In genomic region chr16:12773216-12773615, GRCh38 we compare ENCODE assay signal across 33 cellular contexts.
"Had no signal": no experiment of that assay in that cellular context is flagged by ENCODE, and none has a peak within 500 bp of the region (broad histone marks: within the 10 kb centered on the region; RNA-seq: fewer than 3 reads in every experiment).

No MANE protein-coding gene starts in this region.

- H3K4me3 ChIP-seq: body of pancreas, cardiac muscle cell had no signal

- H3K4me1 ChIP-seq: body of pancreas had no signal

- DNase-seq: activated CD4-positive, alpha-beta memory T cell treated with anti-CD3 and anti-CD28 coated beads, Interleukin-2, amount 10 ng/mL, durations not matched to agents 7 days and 5 days; activated CD4-positive, alpha-beta T cell treated with anti-CD3 and anti-CD28 coated beads for 1 hour; activated CD4-positive, alpha-beta T cell treated with anti-CD3 and anti-CD28 coated beads for 48 hours; activated CD4-positive, alpha-beta T cell treated with anti-CD3 and anti-CD28 coated beads, Interleukin-2, amount 10 ng/mL, durations not matched to agents 7 days and 5 days; activated CD4-positive, alpha-beta T cell treated with anti-CD3 and anti-CD28 coated beads, Interleukin-2, amount 50 U/mL, for 48 hours; activated CD4-positive, CD25-positive, alpha-beta regulatory T cell; activated CD8-positive, alpha-beta memory T cell treated with anti-CD3 and anti-CD28 coated beads for 24 hours; activated CD8-positive, alpha-beta memory T cell treated with anti-CD3 and anti-CD28 coated beads, Interleukin-2, amount 10 ng/mL, durations not matched to agents 7 days and 5 days; activated CD8-positive, alpha-beta memory T cell treated with anti-CD3 and anti-CD28 coated beads, Interleukin-2, amount 50 U/mL, for 48 hours; activated CD8-positive, alpha-beta T cell treated with anti-CD3 and anti-CD28 coated beads, Interleukin-2, amount 10 ng/mL, durations not matched to agents 7 days and 5 days; activated effector memory CD4-positive, alpha-beta T cell treated with anti-CD3 and anti-CD28 coated beads, Interleukin-2, amount 50 U/mL, for 16 hours; activated naive CD4-positive, alpha-beta T cell treated with anti-CD3 and anti-CD28 coated beads, Interleukin-2, amount 10 ng/mL, durations not matched to agents 7 days and 5 days; activated naive CD4-positive, alpha-beta T cell treated with Interleukin-2 at 50 U/mL for 16 hours; activated naive CD8-positive, alpha-beta T cell treated with anti-CD3 and anti-CD28 coated beads, Interleukin-2, amount 10 ng/mL, durations not matched to agents 7 days and 5 days; activated naive CD8-positive, alpha-beta T cell treated with anti-CD3 and anti-CD28 coated beads, Interleukin-2, amount 50 U/mL, for 24 hours; activated T-cell treated with anti-CD3 and anti-CD28 coated beads, Interleukin-2, amount 50 U/mL, for 1 hour; activated T-cell treated with anti-CD3 and anti-CD28 coated beads, Interleukin-2, amount 50 U/mL, for 4 hours; activated T-cell treated with anti-CD3 and anti-CD28 coated beads, Interleukin-2, amount 50 U/mL, for 72 hours; amniotic stem cell; aorta; body of pancreas; cerebellar nuclear complex; T-helper 1 cell; T-helper 2 cell; T-helper 9 cell; WERI-Rb-1 had no signal

- FAIRE-seq: astrocyte, bronchial epithelial cell had no signal

- ATAC-seq: activated CD4-positive, alpha-beta T cell treated with anti-CD3 and anti-CD28 coated beads for 36 hours; activated CD4-positive, CD25-positive, alpha-beta regulatory T cell treated with anti-CD3 and anti-CD28 coated beads, Interleukin-2, amount 50 U/mL, for 24 hours; activated CD8-positive, alpha-beta memory T cell treated with anti-CD3 and anti-CD28 coated beads, Interleukin-2, amount 10 ng/mL, durations not matched to agents 7 days and 5 days; activated CD8-positive, alpha-beta T cell treated with anti-CD3 and anti-CD28 coated beads, Interleukin-2, amount 10 ng/mL, durations not matched to agents 7 days and 5 days; activated naive CD8-positive, alpha-beta T cell treated with anti-CD3 and anti-CD28 coated beads, Interleukin-2, amount 50 U/mL, for 24 hours; activated T-cell treated with anti-CD3 and anti-CD28 coated beads, Interleukin-2, amount 50 U/mL, for 4 hours; activated T-cell treated with anti-CD3 and anti-CD28 coated beads, Interleukin-2, amount 50 U/mL, for 72 hours; activated T-helper 17 cell treated with anti-CD3 and anti-CD28 coated beads, Interleukin-2, amount 50 U/mL, for 72 hours; body of pancreas; WTC11 had no signal

- H3K9me3 ChIP-seq: body of pancreas had no signal

- H3K27me3 ChIP-seq: body of pancreas, cardiac muscle cell had no signal

- H3K36me3 ChIP-seq: cardiac muscle cell had no signal

- H3K27ac ChIP-seq: body of pancreas, cardiac muscle cell, WERI-Rb-1 had no signal
